Comparison of ENCODE assay signal across 17 cellular contexts in genomic region chrX:120274145-120274544, GRCh38. TPM values are rescaled to one million over a fixed set of nuclear protein-coding genes. Genes with fewer than 3 reads are reported as not detected.
DNase-seq lines count a peak whose midpoint lies in the region; ATAC-seq, FAIRE-seq and TF ChIP-seq lines count a peak whose summit lies in the region.
"Had no signal": no experiment of that assay in that cellular context is flagged by ENCODE, and none has a peak within 500 bp of the region (broad histone marks: within the 10 kb centered on the region; RNA-seq: fewer than 3 reads in every experiment).

No MANE protein-coding gene starts in this region.

- H3K27ac ChIP-seq in HepG2 (ENCODE audit: extremely low read length, insufficient read depth, low read length) (no peak overlapping the region), right lobe of liver (no peak overlapping the region), K562 (ENCODE audit: extremely low read depth, low read depth, low read length) (no peak overlapping the region), mesendoderm (ENCODE audit: low read depth, low read length) (peak overlapping the region; percentile 28)

- H3K9ac ChIP-seq in HepG2 (ENCODE audit: insufficient read depth, low read depth, low read length) (no peak overlapping the region), K562 (ENCODE audit: insufficient read depth in 1 of 2, low read depth in 2 of 2, low read length in 2 of 2) (no peak overlapping the region), mesendoderm (ENCODE audit: low read length) (no peak overlapping the region)

- intact Hi-C loops in HepG2 (cut with micrococcal nuclease; ENCODE audit: unreplicated experiment) (no loop called here), right lobe of liver (cut with DNase I) (no loop called here), K562 (cut with micrococcal nuclease) (no loop called here)

- no peak overlapping the region for H2BK5ac ChIP-seq in mesendoderm (ENCODE audit: low read length)

- WGBS in HepG2 (ENCODE audit: low lambda C conversion rate) = 29% methylated on average over 2 of the region's 2 CpGs
- 34% methylated on average over 2 of the region's 2 CpGs for WGBS in right lobe of liver (ENCODE audit: insufficient coverage, low coverage, low lambda C conversion rate, missing lambda C conversion rate)
- 0% methylated on average over 2 of the region's 2 CpGs for WGBS in K562 (ENCODE audit: insufficient coverage, low coverage, missing lambda C conversion rate)
- WGBS in mesendoderm (ENCODE audit: extremely low coverage, insufficient coverage, low lambda C conversion rate) = no CpG with 5 or more reads among the region's 2 CpGs

- FAIRE-seq in HepG2 (lab: Jason Lieb, UNC) (no peak), K562 (lab: Jason Lieb, UNC) (no peak)
- FAIRE-seq: GM12878 had no signal

- no peaks in the 10 kb centered on the region for H4K20me1 ChIP-seq in HepG2 (ENCODE audit: insufficient read depth, low read length)
- no peaks in the 10 kb centered on the region for H4K20me1 ChIP-seq in K562 (replicated peaks; ENCODE audit: control insufficient read depth, insufficient read depth, low read length)

- no peaks in the 10 kb centered on the region for H3K9me1 ChIP-seq in K562 (ENCODE audit: control insufficient read depth, insufficient read depth, low read length)

- ATAC-seq in HepG2 (no peak), right lobe of liver (no peak), K562 (no peak)
- ATAC-seq: GM12878, HCT116 had no signal

- no peak overlapping the region for H3K56ac ChIP-seq in mesendoderm (ENCODE audit: low read length)

- DNase-seq in HepG2 (ENCODE audit: low spot score) (no peak), right lobe of liver (no peak), K562 (ENCODE audit: extremely low read depth in 1 of 4, low spot score in 3 of 4) (no peak), mesendoderm (no peak), DMS153 (lab: John Stamatoyannopoulos, UW) (no peak), NOMO-1 (lab: John Stamatoyannopoulos, UW; ENCODE audit: unreplicated experiment in 2 of 2) (no peak)
- DNase-seq: 8988T; C1 segment of cervical spinal cord; Calu3; CD4-positive, alpha-beta memory T cell; COR-L47; EL; GDM1; H9 had no signal

- H3K4me3 ChIP-seq in HepG2 (replicated peaks in 1 of 3; ENCODE audit: insufficient read depth in 1 of 3, low read depth in 2 of 3, low read length in 3 of 3) = no peak overlapping the region
- H3K4me3 ChIP-seq in right lobe of liver = no peak overlapping the region
- H3K4me3 ChIP-seq in K562 = no peak overlapping the region
- H3K4me3 ChIP-seq in mesendoderm (ENCODE audit: low read length) = no peak overlapping the region
- H3K4me3 ChIP-seq: GM12878, GM23338 had no signal

- H2AK5ac ChIP-seq in mesendoderm (ENCODE audit: low read length) = no peak overlapping the region

- CTCF ChIA-PET in HepG2 (lab: Yijun Ruan, JAX; ENCODE audit: low intra/inter-chr PET ratio, low total read pairs) (no interaction called here), K562 (lab: Yijun Ruan, JAX; ENCODE audit: low intra/inter-chr PET ratio) (no interaction called here)

- no peak overlapping the region for H2BK15ac ChIP-seq in mesendoderm (replicated peaks; ENCODE audit: low read depth)

- H3K36me3 ChIP-seq in HepG2 (replicated peaks in 1 of 2; ENCODE audit: control insufficient read depth in 1 of 2, insufficient read depth in 2 of 2, low read length in 2 of 2) = no peaks in the 10 kb centered on the region
- no peaks in the 10 kb centered on the region for H3K36me3 ChIP-seq in right lobe of liver
- no peaks in the 10 kb centered on the region for H3K36me3 ChIP-seq in K562 (ENCODE audit: control insufficient read depth, insufficient read depth, low read length)
- H3K36me3 ChIP-seq in mesendoderm (ENCODE audit: control insufficient read depth, insufficient read depth, low read length) = no peaks in the 10 kb centered on the region

- H3K79me1 ChIP-seq in mesendoderm (ENCODE audit: low read length) = no peaks in the 10 kb centered on the region

- no peak for TF ChIP-seq EP300 in HepG2 (IDR thresholded peaks at IDR 0.05; ENCODE audit: low read depth in 2 of 2, low read length in 2 of 2)
- TF ChIP-seq EP300 in HepG2 (CRISPR knock-in tag; IDR thresholded peaks at IDR 0.05; ENCODE audit: borderline replicate concordance) = no peak
- TF ChIP-seq EP300 in K562 (IDR thresholded peaks at IDR 0.05; ENCODE audit: low read length) = no peak

- no peaks in the 10 kb centered on the region for H3K27me3 ChIP-seq in HepG2 (ENCODE audit: control insufficient read depth in 1 of 2, insufficient read depth in 2 of 2, low read length in 2 of 2)
- H3K27me3 ChIP-seq in right lobe of liver = no peaks in the 10 kb centered on the region
- H3K27me3 ChIP-seq in K562 (ENCODE audit: control insufficient read depth in 2 of 2, insufficient read depth in 2 of 2, low read length in 2 of 2) = peaks cover 2 to 5% of the 10 kb centered on the region in 2 experiments; a peak in 2 of 5 replicates
- H3K27me3 ChIP-seq in mesendoderm (ENCODE audit: insufficient read depth, low read length, poor library complexity) = no peaks in the 10 kb centered on the region

- no peak overlapping the region for H4K5ac ChIP-seq in mesendoderm (ENCODE audit: low read length)

- H3K18ac ChIP-seq in mesendoderm (ENCODE audit: low read length) = no peak overlapping the region

- H2BK120ac ChIP-seq in mesendoderm (ENCODE audit: low read depth, low read length) = no peak overlapping the region

- POLR2A ChIA-PET in HepG2 (lab: Yijun Ruan, JAX) = no interaction called here
- POLR2A ChIA-PET in K562 (lab: Yijun Ruan, JAX) = interaction anchor here (0.8 kb wide), 1 partner anchor 13 kb away, joined by 3 read pairs; no protein-coding TSS in a partner anchor

- no peak overlapping the region for H3K23ac ChIP-seq in mesendoderm (ENCODE audit: low read length)

- no peak overlapping the region for H2AFZ ChIP-seq in HepG2 (ENCODE audit: low read length)
- H2AFZ ChIP-seq in K562 (ENCODE audit: low read depth, low read length) = no peak overlapping the region
- H2AFZ ChIP-seq: GM23338 had no signal

- H3K4me1 ChIP-seq in HepG2 (ENCODE audit: insufficient read depth, low read length) (peaks cover 32% of the 10 kb centered on the region), right lobe of liver (peaks cover 0 to 13% (median 0%) of the 10 kb centered on the region in 4 donors), K562 (replicated peaks in 1 of 2; ENCODE audit: control insufficient read depth in 2 of 2, insufficient read depth in 2 of 2, low read length in 2 of 2) (no peaks in the 10 kb centered on the region), mesendoderm (ENCODE audit: control insufficient read depth, low read depth, low read length) (no peaks in the 10 kb centered on the region)

- TF ChIP-seq CTCF in HepG2 (CRISPR knock-in tag; IDR thresholded peaks at IDR 0.05) = no peak
- TF ChIP-seq CTCF in right lobe of liver (IDR thresholded peaks at IDR 0.05) = no peak
- no peak for TF ChIP-seq CTCF in K562 (IDR thresholded peaks at IDR 0.05 in 2 of 3, conservative IDR thresholded peaks at IDR 0.05 in 1 of 3; ENCODE audit: insufficient read depth in 2 of 3, low read depth in 1 of 3, low read length in 3 of 3)

- H4K8ac ChIP-seq in mesendoderm (ENCODE audit: low read depth, low read length) = no peak overlapping the region

- no peak overlapping the region for H3K4ac ChIP-seq in mesendoderm (ENCODE audit: low read depth, low read length)

- BruUV-seq in HepG2 (replicated peaks; lab: Mats Ljungman, UMichigan) (no TSS peak), K562 (replicated peaks; lab: Mats Ljungman, UMichigan) (no TSS peak)

- TF ChIP-seq RAD21 in HepG2 (CRISPR knock-in tag; IDR thresholded peaks at IDR 0.05) (no peak), K562 (CRISPR knock-in tag; conservative IDR thresholded peaks at IDR 0.05 in 1 of 2, IDR thresholded peaks at IDR 0.05 in 1 of 2) (no peak)

- no peaks in the 10 kb centered on the region for H3K9me3 ChIP-seq in HepG2 (ENCODE audit: low read length)
- H3K9me3 ChIP-seq in right lobe of liver = no peaks in the 10 kb centered on the region
- no peaks in the 10 kb centered on the region for H3K9me3 ChIP-seq in K562 (replicated peaks; ENCODE audit: control insufficient read depth, insufficient read depth, low read depth, low read length)

- no peak overlapping the region for H3K4me2 ChIP-seq in HepG2 (ENCODE audit: low read depth, low read length)
- H3K4me2 ChIP-seq in K562 (ENCODE audit: insufficient read depth, low read length) = no peak overlapping the region
- H3K4me2 ChIP-seq in mesendoderm (ENCODE audit: low read length) = no peak overlapping the region

- TF ChIP-seq POLR2A in HepG2 (IDR thresholded peaks at IDR 0.05; ENCODE audit: insufficient read depth in 1 of 2, low read depth in 2 of 2, low read length in 2 of 2) (no peak), right lobe of liver (IDR thresholded peaks at IDR 0.05) (no peak), K562 (conservative IDR thresholded peaks at IDR 0.05) (no peak)

- no peaks in the 10 kb centered on the region for H3K79me2 ChIP-seq in HepG2 (ENCODE audit: insufficient read depth, low read length)
- H3K79me2 ChIP-seq in K562 (ENCODE audit: control insufficient read depth, insufficient read depth, low read length) = no peaks in the 10 kb centered on the region
- H3K79me2 ChIP-seq in mesendoderm (ENCODE audit: control insufficient read depth, insufficient read depth, low read length) = no peaks in the 10 kb centered on the region

- in situ Hi-C loops in HepG2 (cut with HindIII; ENCODE audit: extremely low pct_ligation_motif_present, low pct_unique_long_range_greater_than_20kb) (no loop called here), K562 (cut with MboI) (no loop called here)

RNA-seq across cellular contexts. Expression of gene ZBTB33, which starts 23.5 kb away (rescaled TPM):
- total RNA-seq in HepG2 (2016; rRNA removed; fragmentation: Illumina TruSeq; extraction: Trizol) (20.2 and 36.2 TPM in 2 replicates), right lobe of liver (10 to 100 TPM in 5 of 6 experiments, 1 to 10 TPM in 1; 9.9 to 21.0 (median 15.7) TPM), K562 (2014; rRNA removed) (12.4 and 13.0 TPM in 2 replicates), K562 (2014; rRNA removed; fragmentation: Illumina TruSeq; extraction: Trizol) (29.8 and 30.4 TPM in 2 replicates), K562 (2015; rRNA removed; fragmentation: Illumina TruSeq; extraction: Trizol) (25.3 and 28.2 TPM in 2 replicates), K562 (2021) (20.7 and 21.3 TPM in 2 replicates)
- 1.4 and 1.7 TPM in 2 replicates for total RNA-seq in HepG2 (2016; cell fraction: cytosol; rRNA removed; fragmentation: Illumina TruSeq; extraction: Trizol; ENCODE audit: low read depth)
- total RNA-seq in HepG2 (2016; cell fraction: insoluble cytoplasmic fraction; rRNA removed; fragmentation: Illumina TruSeq; extraction: Trizol) = 19.7 and 35.0 TPM in 2 replicates
- 7.5 and 8.5 TPM in 2 replicates for total RNA-seq in HepG2 (2016; cell fraction: membrane; rRNA removed; fragmentation: Illumina TruSeq; extraction: Trizol)
- total RNA-seq in HepG2 (2016; cell fraction: nucleus; rRNA removed; fragmentation: Illumina TruSeq; extraction: Trizol) = 20.0 and 21.0 TPM in 2 replicates
- polyA plus RNA-seq in HepG2 (2011; rRNA removed) (5.7 and 6.5 TPM in 2 replicates), K562 (2011; rRNA removed) (13.8 and 15.6 TPM in 2 replicates), K562 (2014; fragmentation: Illumina TruSeq; extraction: Trizol) (19.2 and 22.9 TPM in 2 replicates), K562 (2014; fragmentation: Nextera tagmentation; extraction: Ambion mirVana) (1 to 10 TPM; 5.6 to 9.1 TPM), K562 (2014; rRNA removed) (11.3 and 12.6 TPM in 2 replicates)
- 2.2 and 4.1 TPM in 2 replicates for polyA plus RNA-seq in HepG2 (2011; cell fraction: cytosol; rRNA removed)
- 3.3 and 6.2 TPM in 2 replicates for polyA plus RNA-seq in HepG2 (2011; cell fraction: nucleus; rRNA removed)
- polyA plus RNA-seq in HepG2 (2012) = 10.2 and 10.9 TPM in 2 replicates
- polyA plus RNA-seq in HepG2 (2016; cell fraction: cytosol; fragmentation: Illumina TruSeq; extraction: Trizol; ENCODE audit: low read depth) = 0.65 and 0.86 TPM in 2 replicates
- polyA plus RNA-seq in HepG2 (2016; cell fraction: insoluble cytoplasmic fraction; fragmentation: Illumina TruSeq; extraction: Trizol; ENCODE audit: low read depth) = 29.1 and 30.2 TPM in 2 replicates
- 3.3 and 4.2 TPM in 2 replicates for polyA plus RNA-seq in HepG2 (2016; cell fraction: membrane; fragmentation: Illumina TruSeq; extraction: Trizol; ENCODE audit: low read depth)
- polyA plus RNA-seq in HepG2 (2016; cell fraction: nucleus; fragmentation: Illumina TruSeq; extraction: Trizol; ENCODE audit: insufficient read depth, low read depth) = 20.6 and 21.7 TPM in 2 replicates
- polyA minus RNA-seq in HepG2 (2011; rRNA and poly(A)+ RNA removed; ENCODE audit: low replicate concordance) = 7.5 and 15.3 TPM in 2 replicates
- polyA minus RNA-seq in HepG2 (2011; cell fraction: cytosol; rRNA and poly(A)+ RNA removed) = 13.4 and 17.0 TPM in 2 replicates
- 12.9 and 15.8 TPM in 2 replicates for polyA minus RNA-seq in HepG2 (2011; cell fraction: nucleus; rRNA and poly(A)+ RNA removed)
- 4.6 and 16.4 TPM in 2 replicates for total RNA-seq in K562 (2011; cell fraction: chromatin; rRNA removed; ENCODE audit: low replicate concordance)
- total RNA-seq in K562 (2011; cell fraction: nucleolus; rRNA removed) = 2.8 and 3.8 TPM in 2 replicates
- total RNA-seq in K562 (2011; cell fraction: nucleoplasm; rRNA removed) = 7.6 and 12.0 TPM in 2 replicates
- 3.7 and 7.6 TPM in 2 replicates for polyA plus RNA-seq in K562 (2011; cell fraction: cytosol; rRNA removed)
- 5.8 and 9.1 TPM in 2 replicates for polyA plus RNA-seq in K562 (2011; cell fraction: nucleus; rRNA removed)
- polyA plus RNA-seq in K562 (2012) = 13.2 and 13.5 TPM in 2 replicates
- polyA minus RNA-seq in K562 (2011; rRNA and poly(A)+ RNA removed) = 39.1 and 47.0 TPM in 2 replicates
- polyA minus RNA-seq in K562 (2011; cell fraction: cytosol; rRNA and poly(A)+ RNA removed) = 15.0 and 15.6 TPM in 2 replicates
- 6.7 and 14.8 TPM in 2 replicates for polyA minus RNA-seq in K562 (2011; cell fraction: nucleus; rRNA and poly(A)+ RNA removed)
- 11.0 TPM for polyA plus RNA-seq in mesendoderm (2013, experiment 1 of 2)
- polyA plus RNA-seq in mesendoderm (2013, experiment 2 of 2) = 11.1 TPM

RNA-seq across cellular contexts. Expression of gene TMEM255A, which starts 37.1 kb away (rescaled TPM):
- total RNA-seq in HepG2 (2016; rRNA removed; fragmentation: Illumina TruSeq; extraction: Trizol) = 0.40 and 0.56 TPM in 2 replicates
- total RNA-seq in HepG2 (2016; cell fraction: cytosol; rRNA removed; fragmentation: Illumina TruSeq; extraction: Trizol; ENCODE audit: low read depth) = 0.09 TPM in 1 of 2 replicates, not detected in the other
- 0.32 and 0.62 TPM in 2 replicates for total RNA-seq in HepG2 (2016; cell fraction: insoluble cytoplasmic fraction; rRNA removed; fragmentation: Illumina TruSeq; extraction: Trizol)
- total RNA-seq in HepG2 (2016; cell fraction: membrane; rRNA removed; fragmentation: Illumina TruSeq; extraction: Trizol) = 0.43 and 0.48 TPM in 2 replicates
- total RNA-seq in HepG2 (2016; cell fraction: nucleus; rRNA removed; fragmentation: Illumina TruSeq; extraction: Trizol) = 0.34 and 0.43 TPM in 2 replicates
- polyA plus RNA-seq in HepG2 (2011; rRNA removed) = 0.13 TPM in 2 replicates
- 0.09 and 0.13 TPM in 2 replicates for polyA plus RNA-seq in HepG2 (2011; cell fraction: cytosol; rRNA removed)
- polyA plus RNA-seq in HepG2 (2011; cell fraction: nucleus; rRNA removed) = 0.03 and 0.10 TPM in 2 replicates
- 0.04 and 0.17 TPM in 2 replicates for polyA plus RNA-seq in HepG2 (2012)
- polyA plus RNA-seq in HepG2 (2016; cell fraction: cytosol; fragmentation: Illumina TruSeq; extraction: Trizol; ENCODE audit: low read depth) = 0.19 and 0.23 TPM in 2 replicates
- polyA plus RNA-seq in HepG2 (2016; cell fraction: insoluble cytoplasmic fraction; fragmentation: Illumina TruSeq; extraction: Trizol; ENCODE audit: low read depth) = 0.99 and 1.5 TPM in 2 replicates
- polyA plus RNA-seq in HepG2 (2016; cell fraction: membrane; fragmentation: Illumina TruSeq; extraction: Trizol; ENCODE audit: low read depth) = 0.65 and 0.84 TPM in 2 replicates
- polyA plus RNA-seq in HepG2 (2016; cell fraction: nucleus; fragmentation: Illumina TruSeq; extraction: Trizol; ENCODE audit: insufficient read depth, low read depth) = 0.89 and 1.1 TPM in 2 replicates
- polyA minus RNA-seq in HepG2 (2011; rRNA and poly(A)+ RNA removed; ENCODE audit: low replicate concordance) = 0.14 TPM in 1 of 2 replicates, not detected in the other
- polyA minus RNA-seq in HepG2 (2011; cell fraction: cytosol; rRNA and poly(A)+ RNA removed) = 0.18 TPM in 1 of 2 replicates, not detected in the other
- 0.25 and 0.39 TPM in 2 replicates for polyA minus RNA-seq in HepG2 (2011; cell fraction: nucleus; rRNA and poly(A)+ RNA removed)
- under 1 TPM in 3 of 6 experiments, not detected in 3; 0.25 to 0.37 (median 0.33) TPM for total RNA-seq in right lobe of liver
- total RNA-seq in K562 (2011; cell fraction: chromatin; rRNA removed; ENCODE audit: low replicate concordance) = not detected in 2 replicates
- total RNA-seq in K562 (2011; cell fraction: nucleolus; rRNA removed) = not detected in 2 replicates
- total RNA-seq in K562 (2011; cell fraction: nucleoplasm; rRNA removed) = not detected in 2 replicates
- total RNA-seq in K562 (2014; rRNA removed) = not detected in 2 replicates
- total RNA-seq in K562 (2014; rRNA removed; fragmentation: Illumina TruSeq; extraction: Trizol) = not detected in 2 replicates
- not detected in 2 replicates for total RNA-seq in K562 (2015; rRNA removed; fragmentation: Illumina TruSeq; extraction: Trizol)
- not detected in 2 replicates for total RNA-seq in K562 (2021)
- polyA plus RNA-seq in K562 (2011; rRNA removed) = not detected in 2 replicates
- polyA plus RNA-seq in K562 (2011; cell fraction: cytosol; rRNA removed) = 0.04 TPM in 1 of 2 replicates, not detected in the other
- not detected in 2 replicates for polyA plus RNA-seq in K562 (2011; cell fraction: nucleus; rRNA removed)
- 0.04 TPM in 2 replicates for polyA plus RNA-seq in K562 (2012)
- not detected in 2 replicates for polyA plus RNA-seq in K562 (2014; fragmentation: Illumina TruSeq; extraction: Trizol)
- polyA plus RNA-seq in K562 (2014; fragmentation: Nextera tagmentation; extraction: Ambion mirVana) = under 1 TPM in 1 of 2 experiments, not detected in 1; 0.01 TPM
- polyA plus RNA-seq in K562 (2014; rRNA removed) = not detected in 2 replicates
- not detected in 2 replicates for polyA minus RNA-seq in K562 (2011; rRNA and poly(A)+ RNA removed)
- not detected in 2 replicates for polyA minus RNA-seq in K562 (2011; cell fraction: cytosol; rRNA and poly(A)+ RNA removed)
- polyA minus RNA-seq in K562 (2011; cell fraction: nucleus; rRNA and poly(A)+ RNA removed) = not detected in 2 replicates
- 0.94 TPM for polyA plus RNA-seq in mesendoderm (2013, experiment 1 of 2)
- 0.91 TPM for polyA plus RNA-seq in mesendoderm (2013, experiment 2 of 2)
- total RNA-seq: Calu3 had no signal

Comparison
In these comparisons a context has a peak if more than half of its experiments do, and no peak if none do; other contexts are left out.
1. Of the 241 proteins assayed by ChIP-seq in both HepG2 and K562: peak only in HepG2: none; only in K562: none; in both: CEBPB; in neither: 240.